ENCODE assay signal across 1 cellular context in genomic region chr11:106022795-106023275, GRCh38.
TF ChIP-seq lines count a peak whose summit lies in the region.

No MANE protein-coding gene starts in this region.

TF ChIP-seq in GM12878, 131 proteins besides CTCF, POLR2A, EP300 and RAD21:
- TF ChIP-seq NFYA (IDR thresholded peaks at IDR 0.05; ENCODE audit: borderline replicate concordance, low read depth, low read length) (no peak), ETV6 (conservative IDR thresholded peaks at IDR 0.05 in 1 of 2, IDR thresholded peaks at IDR 0.05 in 1 of 2; ENCODE audit: borderline replicate concordance in 1 of 2, low read depth in 1 of 2) (no peak), SRF (IDR thresholded peaks at IDR 0.05; ENCODE audit: low read depth in 2 of 2, low read length in 2 of 2) (no peak), USF1 (IDR thresholded peaks at IDR 0.05; ENCODE audit: borderline replicate concordance, extremely low read length, insufficient read depth, low read depth, low read length) (no peak), MLLT1 (IDR thresholded peaks at IDR 0.05) (peak; percentile 87; the same call in 1 of the 2 replicates), NFIC (IDR thresholded peaks at IDR 0.05; ENCODE audit: low read depth, low read length) (no peak), STAT3 (IDR thresholded peaks at IDR 0.05; ENCODE audit: low read depth, low read length) (no peak), TCF3 (IDR thresholded peaks at IDR 0.05; ENCODE audit: borderline replicate concordance, insufficient read depth, low read depth, low read length) (no peak), CBX3 (IDR thresholded peaks at IDR 0.05; ENCODE audit: borderline replicate concordance, low read depth) (no peak), SIN3A (IDR thresholded peaks at IDR 0.05; ENCODE audit: low read depth, low read length) (no peak), SPI1 (IDR thresholded peaks at IDR 0.05; ENCODE audit: borderline replicate concordance, insufficient read depth, low read depth, low read length) (no peak), NBN (IDR thresholded peaks at IDR 0.05) (0 out of 2 replicates have a peak, but pooled peaks have one; percentile 8)
